Comparison of ENCODE assay signal across 8 cellular contexts in the genomic region with DNA sequence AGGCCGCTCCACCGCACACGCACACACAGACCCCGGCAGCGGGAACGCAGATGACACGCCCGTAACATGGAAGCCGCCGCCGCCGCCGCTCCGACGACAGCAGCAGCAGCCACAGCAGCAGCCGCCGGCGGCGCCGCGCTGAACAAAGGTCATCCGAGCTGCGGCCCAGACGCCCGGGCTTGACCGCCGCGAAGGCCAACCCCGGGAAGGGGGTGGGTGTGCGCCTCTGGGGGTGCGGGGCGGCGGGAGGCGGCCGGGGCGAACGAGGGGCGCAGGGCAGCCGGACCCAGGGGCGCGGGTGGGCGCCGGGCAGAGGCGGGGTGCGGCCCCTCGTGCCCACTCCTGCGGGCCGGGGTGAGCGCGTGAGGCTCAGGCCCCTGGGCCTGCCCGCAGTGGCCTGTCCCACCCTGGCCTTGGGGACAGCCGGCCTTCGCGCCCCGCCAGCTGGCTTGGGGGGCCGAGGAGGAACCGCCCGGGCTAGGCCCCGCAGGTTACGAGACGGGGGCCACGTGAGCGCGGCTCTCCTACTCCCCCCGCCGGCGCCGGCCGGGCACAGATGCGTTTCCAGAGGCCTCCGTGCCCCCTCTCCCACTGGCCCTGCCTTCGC. TPM values are rescaled to one million over a fixed set of nuclear protein-coding genes. Genes with fewer than 3 reads are reported as not detected.
DNase-seq lines count a peak whose midpoint lies in the region; ATAC-seq and TF ChIP-seq lines count a peak whose summit lies in the region.

No MANE protein-coding gene starts in this region.

- DNase-seq in Calu3, result peak; percentile 61
- DNase-seq in HCEC 1CT, result peak; percentile 29
- DNase-seq in T follicular helper cell (ENCODE audit: low read depth), result peak; percentile 5
- peak; percentile 50 for DNase-seq in cerebellum (ENCODE audit: low spot score)
- peak; percentile 48 to 77 for DNase-seq in left colon
- DNase-seq in stimulated activated CD4-positive, alpha-beta T cell treated with anti-CD3 and anti-CD28 coated beads, Interleukin-4, amount 100 ng/mL, for 24 hours, result peak; percentile 12
- DNase-seq in NCI-H187 treated with DMSO at 0.1 percent for 48 hours (lab: John Stamatoyannopoulos, UW), result no peak

- peak overlapping the region; percentile 73 for H3K4me3 Mint-ChIP-seq in Calu3 (ENCODE audit: low read depth, unreplicated experiment)

- peaks cover 76% of the 10 kb centered on the region for H3K4me1 Mint-ChIP-seq in Calu3 (ENCODE audit: low read depth, unreplicated experiment)

- no peak for TF ChIP-seq CTCF in Calu3 (IDR thresholded peaks at IDR 0.05; ENCODE audit: unreplicated experiment)

- ATAC-seq in left colon (peak; percentile 89), GM21529 (IDR thresholded peaks at IDR 0.05; ENCODE audit: unreplicated experiment) (no peak)

- peak overlapping the region; percentile 98 for H3K27ac Mint-ChIP-seq in Calu3 (ENCODE audit: unreplicated experiment)

- peaks cover 3% of the 10 kb centered on the region for H3K9me3 Mint-ChIP-seq in Calu3 (ENCODE audit: low read depth, unreplicated experiment)

- CTCF ChIA-PET in Calu3 (lab: Charles Lee), result interaction anchor here (1.0 to 1.1 kb wide), 2 partner anchors 193 to 205 kb away, joined by 3 read pairs; no protein-coding TSS in a partner anchor

- intact Hi-C loops in Calu3 (cut with micrococcal nuclease; ENCODE audit: unreplicated experiment) (loop anchor here (10.0 kb wide), 1 partner anchor 201 kb away; no protein-coding TSS in a partner anchor), left colon (cut with DNase I, micrococcal nuclease) (no loop called here)

- no TSS peak for BruUV-seq in Calu3 (replicated peaks; lab: Mats Ljungman, UMichigan)

- no peaks in the 10 kb centered on the region for H3K27me3 Mint-ChIP-seq in Calu3 (ENCODE audit: unreplicated experiment)

- peaks cover 68% of the 10 kb centered on the region for H3K36me3 Mint-ChIP-seq in Calu3 (ENCODE audit: insufficient read depth, unreplicated experiment)

RNA-seq across cellular contexts. Expression of a gene that starts 1.0 kb away (rescaled TPM):
- 124 and 150 TPM in 2 replicates for total RNA-seq in Calu3 (2022)
- total RNA-seq in cerebellum, result 193 TPM
- 10 to 100 TPM in 1 of 2 donors, 1 to 10 TPM in 1; 7.1 to 17.2 TPM for total RNA-seq in left colon
